In the genomic region with DNA sequence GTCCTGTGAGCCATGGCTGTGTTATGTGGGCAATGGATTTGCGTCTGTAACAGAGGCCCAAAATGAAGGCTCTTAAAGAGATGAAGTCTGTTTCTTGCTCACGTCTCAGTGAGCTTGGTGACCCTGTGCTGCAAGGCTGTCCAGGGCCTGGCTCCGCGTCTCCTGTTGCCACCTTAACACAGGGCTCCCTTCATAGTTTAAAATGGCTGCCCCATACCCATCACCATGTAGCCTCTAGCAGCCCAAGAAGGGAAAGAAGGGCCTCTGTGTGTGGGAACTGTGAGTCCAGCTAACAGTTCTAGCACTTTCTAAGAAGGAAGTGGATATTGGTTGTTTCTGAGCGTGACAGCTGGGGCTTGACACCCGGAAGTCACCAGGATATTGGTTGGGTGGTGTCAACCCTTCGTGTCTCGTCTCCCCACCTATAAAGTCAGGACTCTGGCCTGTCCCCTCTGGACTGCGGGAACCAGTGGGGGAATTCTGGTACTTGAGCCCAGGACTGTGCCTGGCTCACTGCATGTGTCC, we compare ENCODE assay signal across 18 cellular contexts. TPM values are rescaled to one million over a fixed set of nuclear protein-coding genes. Genes with fewer than 3 reads are reported as not detected.
DNase-seq lines count a peak whose midpoint lies in the region; TF ChIP-seq lines count a peak whose summit lies in the region.
"Had no signal": no experiment of that assay in that cellular context is flagged by ENCODE, and none has a peak within 500 bp of the region (broad histone marks: within the 10 kb centered on the region; RNA-seq: fewer than 3 reads in every experiment).

No MANE protein-coding gene starts in this region.

- no peak overlapping the region for H2AFZ ChIP-seq in smooth muscle cell (ENCODE audit: low read depth)

- peaks cover 15% of the 10 kb centered on the region for H4K20me1 ChIP-seq in smooth muscle cell (ENCODE audit: low read depth)

- H3K27me3 ChIP-seq in HL-60 (ENCODE audit: insufficient read depth, poor library complexity, severe bottlenecking): no peaks in the 10 kb centered on the region
- H3K27me3 ChIP-seq in smooth muscle cell (ENCODE audit: low read depth): no peaks in the 10 kb centered on the region
- H3K27me3 ChIP-seq in tibial artery: no peaks in the 10 kb centered on the region
- H3K27me3 ChIP-seq: breast epithelium, sigmoid colon, SJCRH30 had no signal

- H3K4me1 Mint-ChIP-seq in CD14-positive monocyte (peaks cover 55% of the 10 kb centered on the region), endothelial cell (ENCODE audit: unreplicated experiment) (peaks cover under 1% of the 10 kb centered on the region), chondrocyte (ENCODE audit: low read depth) (peaks cover 43% of the 10 kb centered on the region)

- H3K9me3 ChIP-seq in smooth muscle cell (replicated peaks; ENCODE audit: low read depth) (no peaks in the 10 kb centered on the region), tibial artery (no peaks in the 10 kb centered on the region)
- H3K9me3 ChIP-seq: breast epithelium, Caco-2, sigmoid colon, SJCRH30 had no signal

- no peaks in the 10 kb centered on the region for H3K36me3 ChIP-seq in smooth muscle cell (ENCODE audit: low read depth)
- peaks cover 20 to 79% (median 54%) of the 10 kb centered on the region in 3 donors for H3K36me3 ChIP-seq in tibial artery
- H3K36me3 ChIP-seq: breast epithelium had no signal

- H3K4me2 ChIP-seq in smooth muscle cell: peak overlapping the region; percentile 87

- H3K4me3 ChIP-seq in HL-60 (replicated peaks; ENCODE audit: insufficient read depth, low read length): no peak overlapping the region
- no peak overlapping the region for H3K4me3 ChIP-seq in smooth muscle cell
- H3K4me3 ChIP-seq in tibial artery: no peak overlapping the region
- H3K4me3 ChIP-seq: sigmoid colon, SJCRH30 had no signal

- peaks cover 26% of the 10 kb centered on the region for H3F3A ChIP-seq in smooth muscle cell (ENCODE audit: low read depth)

- DNase-seq in CD14-positive monocyte (ENCODE audit: low spot score) (no peak), HL-60 (ENCODE audit: low read depth in 1 of 2, low spot score in 1 of 2) (no peak), endothelial cell (ENCODE audit: low spot score) (no peak), smooth muscle cell (lab: John Stamatoyannopoulos, UW; ENCODE audit: unreplicated experiment) (no peak), tibial artery (no peak), chondrocyte (ENCODE audit: low spot score) (no peak), NCI-H446 (lab: John Stamatoyannopoulos, UW) (no peak)
- DNase-seq: Caco-2; HCEC 1CT; NCI-H1694 treated with DMSO at 0.1 percent for 48 hours; nucleus accumbens; sigmoid colon; SJCRH30; stimulated activated naive B cell treated with anti-CD40 and anti-IgM and Interleukin-4, amounts not matched to agents 10 μg/mL and 1 μg/mL and 100 μg/mL, for 72 hours had no signal

- H3K27ac ChIP-seq in HL-60 (replicated peaks) (peak overlapping the region; percentile 89), smooth muscle cell (ENCODE audit: low read depth) (peak overlapping the region; percentile 99), tibial artery (no peak overlapping the region)
- H3K27ac ChIP-seq: SJCRH30 had no signal

- no peak overlapping the region for H3K9ac ChIP-seq in smooth muscle cell (ENCODE audit: low read depth)

- intact Hi-C loops in CD14-positive monocyte (cut with micrococcal nuclease): no loop called here
- intact Hi-C loops in tibial artery (cut with DNase I; ENCODE audit: low total_unique reads): no loop called here

- H3K9me3 Mint-ChIP-seq in CD14-positive monocyte (peaks cover 0 to 9% (median 0%) of the 10 kb centered on the region in 7 donors), endothelial cell (ENCODE audit: unreplicated experiment) (no peaks in the 10 kb centered on the region), chondrocyte (ENCODE audit: low read depth) (no peaks in the 10 kb centered on the region)
- H3K9me3 Mint-ChIP-seq: activated naive CD4-positive, alpha-beta T cell treated with anti-CD3 and anti-CD28 coated beads, Interleukin-2, amount 50 U/mL, for 24 hours; stimulated activated naive B cell treated with anti-CD40 and anti-IgM and Interleukin-4, amounts not matched to agents 10 μg/mL and 1 μg/mL and 100 μg/mL, for 72 hours had no signal

- H3K27ac Mint-ChIP-seq in CD14-positive monocyte: peak overlapping the region; percentile 87 to 95 (median 93)
- no peak overlapping the region for H3K27ac Mint-ChIP-seq in endothelial cell (ENCODE audit: unreplicated experiment)
- H3K27ac Mint-ChIP-seq in chondrocyte (ENCODE audit: unreplicated experiment): no peak overlapping the region
- H3K27ac Mint-ChIP-seq: activated naive CD4-positive, alpha-beta T cell treated with anti-CD3 and anti-CD28 coated beads, Interleukin-2, amount 50 U/mL, for 24 hours had no signal

- H3K4me1 ChIP-seq in smooth muscle cell (ENCODE audit: low read depth) (peaks cover 3% of the 10 kb centered on the region), tibial artery (peaks cover 0 to 30% (median 15%) of the 10 kb centered on the region in 4 donors)
- H3K4me1 ChIP-seq: breast epithelium, Caco-2, SJCRH30 had no signal

- H3K4me3 Mint-ChIP-seq in CD14-positive monocyte (no peak overlapping the region), endothelial cell (ENCODE audit: unreplicated experiment) (peak overlapping the region; percentile 35), chondrocyte (ENCODE audit: unreplicated experiment) (no peak overlapping the region)
- H3K4me3 Mint-ChIP-seq: activated naive CD4-positive, alpha-beta T cell treated with anti-CD3 and anti-CD28 coated beads, Interleukin-2, amount 50 U/mL, for 24 hours; stimulated activated naive B cell treated with anti-CD40 and anti-IgM and Interleukin-4, amounts not matched to agents 10 μg/mL and 1 μg/mL and 100 μg/mL, for 72 hours had no signal

- WGBS in smooth muscle cell (ENCODE audit: low lambda C conversion rate): 96% methylated on average over 9 of the region's 9 CpGs

- H3K27me3 Mint-ChIP-seq in CD14-positive monocyte (ENCODE audit: low read depth in 3 of 3): no peaks in the 10 kb centered on the region
- peaks cover 8% of the 10 kb centered on the region for H3K27me3 Mint-ChIP-seq in endothelial cell (ENCODE audit: unreplicated experiment)
- no peaks in the 10 kb centered on the region for H3K27me3 Mint-ChIP-seq in chondrocyte (ENCODE audit: low read depth)
- H3K27me3 Mint-ChIP-seq: activated naive CD4-positive, alpha-beta T cell treated with anti-CD3 and anti-CD28 coated beads, Interleukin-2, amount 50 U/mL, for 24 hours; stimulated activated naive B cell treated with anti-CD40 and anti-IgM and Interleukin-4, amounts not matched to agents 10 μg/mL and 1 μg/mL and 100 μg/mL, for 72 hours had no signal

- H3K36me3 Mint-ChIP-seq in CD14-positive monocyte (peaks cover 43 to 66% of the 10 kb centered on the region in 2 donors), endothelial cell (ENCODE audit: low read depth, unreplicated experiment) (peaks cover 23% of the 10 kb centered on the region), chondrocyte (ENCODE audit: low read depth) (peaks cover 14% of the 10 kb centered on the region)

- TF ChIP-seq CTCF in CD14-positive monocyte (IDR thresholded peaks at IDR 0.05) (no peak), HL-60 (IDR thresholded peaks at IDR 0.05; ENCODE audit: insufficient read depth, low read length) (no peak), endothelial cell (IDR thresholded peaks at IDR 0.05; ENCODE audit: unreplicated experiment) (no peak), smooth muscle cell (IDR thresholded peaks at IDR 0.05; ENCODE audit: borderline replicate concordance, insufficient read depth, poor library complexity, severe bottlenecking) (no peak), tibial artery (IDR thresholded peaks at IDR 0.05) (no peak), chondrocyte (IDR thresholded peaks at IDR 0.05) (no peak)

- peaks cover 28% of the 10 kb centered on the region for H3K79me2 ChIP-seq in smooth muscle cell (ENCODE audit: low read depth)

RNA-seq across cellular contexts. Expression of gene TMED1, which starts 20.9 kb away (rescaled TPM):
- polyA plus RNA-seq in CD14-positive monocyte: 10 to 100 TPM; 51.3 to 56.7 TPM
- total RNA-seq in endothelial cell (ENCODE audit: unreplicated experiment): 22.1 TPM
- total RNA-seq in smooth muscle cell: 30.7 and 44.4 TPM in 2 replicates
- 99.9 and 107 TPM in 2 replicates for polyA plus RNA-seq in smooth muscle cell
- total RNA-seq in chondrocyte: 29.1 to 33.7 TPM (median 31.5 TPM) in 3 replicates

RNA-seq across cellular contexts. Expression of gene C19orf38, which starts 33.1 kb away (rescaled TPM):
- polyA plus RNA-seq in CD14-positive monocyte: 100 to 1,000 TPM; 134 to 149 TPM
- total RNA-seq in endothelial cell (ENCODE audit: unreplicated experiment): not detected
- 0.13 TPM in 1 of 2 replicates, not detected in the other for total RNA-seq in smooth muscle cell
- polyA plus RNA-seq in smooth muscle cell: 0.79 and 1.5 TPM in 2 replicates
- 0.30 to 0.34 TPM in 2 of 3 replicates, not detected in the other for total RNA-seq in chondrocyte
- total RNA-seq: G401, glomerular endothelial cell, SJCRH30 had no signal

RNA-seq across cellular contexts. Expression of gene CARM1, which starts 56.3 kb away (rescaled TPM):
- polyA plus RNA-seq in CD14-positive monocyte (under 1 TPM; 0.17 to 0.29 TPM), smooth muscle cell (39.3 and 48.1 TPM in 2 replicates)
- total RNA-seq in endothelial cell (ENCODE audit: unreplicated experiment) (63.2 TPM), smooth muscle cell (22.7 and 25.4 TPM in 2 replicates), chondrocyte (59.9 to 62.0 TPM (median 61.8 TPM) in 3 replicates)

Comparison
In these comparisons a context has a peak if more than half of its experiments do, and no peak if none do; other contexts are left out.
1. H3K27ac Mint-ChIP-seq: peak in CD14-positive monocyte (7 of 7); none in endothelial cell (single experiment) and chondrocyte (single experiment).
2. H3K27ac ChIP-seq: peak in HL-60 (single experiment) and smooth muscle cell (single experiment); none in tibial artery (0 of 2).